14 cellular contexts compared by ENCODE assay signal in genomic region chr12:32541754-32542374, GRCh38.
DNase-seq lines count a peak whose midpoint lies in the region; ATAC-seq, FAIRE-seq and TF ChIP-seq lines count a peak whose summit lies in the region.
"Had no signal": no experiment of that assay in that cellular context is flagged by ENCODE, and none has a peak within 500 bp of the region (broad histone marks: within the 10 kb centered on the region; RNA-seq: fewer than 3 reads in every experiment).

No MANE protein-coding gene starts in this region.

- H3K36me3 ChIP-seq in pancreas (no peaks in the 10 kb centered on the region), upper lobe of right lung (no peaks in the 10 kb centered on the region)
- H3K36me3 ChIP-seq: prostate gland had no signal

- H3K4me3 ChIP-seq in fibroblast of pulmonary artery (replicated peaks; ENCODE audit: low read depth, low read length) (no peak overlapping the region), pancreas (no peak overlapping the region), upper lobe of right lung (no peak overlapping the region)
- H3K4me3 ChIP-seq: prostate gland had no signal

- TF ChIP-seq CTCF in fibroblast of pulmonary artery (IDR thresholded peaks at IDR 0.05; ENCODE audit: low read length, missing control alignments) (no peak), pancreas (IDR thresholded peaks at IDR 0.05) (no peak), upper lobe of right lung (IDR thresholded peaks at IDR 0.05) (no peak)

- peaks cover 3 to 43% (median 26%) of the 10 kb centered on the region in 3 donors for H3K4me1 ChIP-seq in pancreas
- peaks cover 68% of the 10 kb centered on the region for H3K4me1 ChIP-seq in upper lobe of right lung
- H3K4me1 ChIP-seq: prostate gland had no signal

- no peak for FAIRE-seq in pancreas (lab: Jason Lieb, UNC)
- FAIRE-seq in frontal cortex (lab: Jason Lieb, UNC) = no peak
- FAIRE-seq: D721Med had no signal

- H3K27ac ChIP-seq in pancreas (peak overlapping the region in 2 of 4 donors; percentile 20 to 41), upper lobe of right lung (peak overlapping the region; percentile 37)
- H3K27ac ChIP-seq: prostate gland had no signal

- 11 to 12% methylated on average over 3 of the region's 3 CpGs for WGBS in pancreas, 2 donors

- ATAC-seq in pancreas (peak; percentile 49 to 87 (median 72)), upper lobe of right lung (peak; percentile 41)
- ATAC-seq: activated CD8-positive, alpha-beta T cell treated with anti-CD3 and anti-CD28 coated beads for 36 hours had no signal

- H3K9me3 ChIP-seq in pancreas (no peaks in the 10 kb centered on the region), upper lobe of right lung (no peaks in the 10 kb centered on the region)
- H3K9me3 ChIP-seq: prostate gland had no signal

- DNase-seq in NOMO-1 treated with DMSO at 0.1 percent for 48 hours (lab: John Stamatoyannopoulos, UW; ENCODE audit: unreplicated experiment) = peak; percentile 27
- DNase-seq in NOMO-1 treated with dmso at 0.1 percent for 144 hours (lab: John Stamatoyannopoulos, UW; ENCODE audit: unreplicated experiment) = no peak
- peak; percentile 50 for DNase-seq in fibroblast of pulmonary artery (ENCODE audit: low read depth)
- DNase-seq in pancreas = no peak
- DNase-seq in upper lobe of right lung = no peak
- DNase-seq in frontal cortex (ENCODE audit: low spot score in 2 of 2) = no peak
- no peak for DNase-seq in stimulated activated CD4-positive, alpha-beta T cell treated with anti-CD3 and anti-CD28 coated beads, Interleukin-4, amount 100 ng/mL, for 24 hours
- no peak for DNase-seq in NCI-H2171 (lab: John Stamatoyannopoulos, UW)
- DNase-seq: 8988T; activated CD8-positive, alpha-beta T cell treated with anti-CD3 and anti-CD28 coated beads for 36 hours; activated naive CD4-positive, alpha-beta T cell; T-helper 2 cell had no signal

- intact Hi-C loops in pancreas (cut with DNase I) (no loop called here), upper lobe of right lung (cut with DNase I) (no loop called here)

- H3K27me3 ChIP-seq in pancreas (no peaks in the 10 kb centered on the region), upper lobe of right lung (no peaks in the 10 kb centered on the region)

Comparison
In these comparisons a context has a peak if more than half of its experiments do, and no peak if none do; other contexts are left out.
1. DNase-seq: peak in NOMO-1 treated with DMSO at 0.1 percent for 48 hours (single experiment) and fibroblast of pulmonary artery (single experiment); none in NOMO-1 treated with dmso at 0.1 percent for 144 hours (single experiment), pancreas (0 of 6), upper lobe of right lung (single experiment), frontal cortex (0 of 2), stimulated activated CD4-positive, alpha-beta T cell treated with anti-CD3 and anti-CD28 coated beads, Interleukin-4, amount 100 ng/mL, for 24 hours (single experiment) and NCI-H2171 (single experiment).